8 cellular contexts compared by ENCODE assay signal in genomic region chr4:163544407-163545038, GRCh38. TPM values are rescaled to one million over a fixed set of nuclear protein-coding genes. Genes with fewer than 3 reads are reported as not detected.
A peak's percentile ranks its signal among the peaks of the same experiment; 100 is the strongest.
DNase-seq lines count a peak whose midpoint lies in the region; ATAC-seq and TF ChIP-seq lines count a peak whose summit lies in the region.

No MANE protein-coding gene starts in this region.

- no peak overlapping the region for H3K27ac ChIP-seq in PC-9
- no peak overlapping the region for H3K27ac ChIP-seq in foreskin keratinocyte
- no peak overlapping the region for H3K27ac ChIP-seq in trophoblast cell (ENCODE audit: low read depth, low read length)
- H3K27ac ChIP-seq in upper lobe of left lung: no peak overlapping the region

- no peak overlapping the region for H4K12ac ChIP-seq in trophoblast cell (ENCODE audit: low read depth, low read length)

- no peaks in the 10 kb centered on the region for H3K27me3 Mint-ChIP-seq in Calu3 (ENCODE audit: unreplicated experiment)
- H3K27me3 Mint-ChIP-seq in activated T-helper 1 cell treated with anti-CD3 and anti-CD28 coated beads, Interleukin-12 subunit alpha, Interleukin-12 subunit beta, Interleukin-2, Interleukin-4 antibody, amounts not matched to agents 30 ng/mL and 10 ng/mL and 1 ng/mL, durations not matched to agents 14 hours and 24 hours and 36 hours (ENCODE audit: insufficient read depth): no peaks in the 10 kb centered on the region

- no peak for TF ChIP-seq POLR2A in upper lobe of left lung (IDR thresholded peaks at IDR 0.05)

- H3K4me3 Mint-ChIP-seq in Calu3 (ENCODE audit: low read depth, unreplicated experiment): no peak overlapping the region
- no peak overlapping the region for H3K4me3 Mint-ChIP-seq in activated T-helper 1 cell treated with anti-CD3 and anti-CD28 coated beads, Interleukin-12 subunit alpha, Interleukin-12 subunit beta, Interleukin-2, Interleukin-4 antibody, amounts not matched to agents 30 ng/mL and 10 ng/mL and 1 ng/mL, durations not matched to agents 14 hours and 24 hours and 36 hours

- peak overlapping the region; percentile 81 for H3K4me2 ChIP-seq in PC-9
- H3K4me2 ChIP-seq in trophoblast cell (ENCODE audit: low read length): peak overlapping the region; percentile 51

- no peak overlapping the region for H3K18ac ChIP-seq in trophoblast cell (ENCODE audit: low read length)

- no peaks in the 10 kb centered on the region for H3K79me1 ChIP-seq in trophoblast cell (ENCODE audit: low read length)

- no peak overlapping the region for H2AK5ac ChIP-seq in trophoblast cell (ENCODE audit: low read length)

- no TSS peak for BruUV-seq in Calu3 (replicated peaks; lab: Mats Ljungman, UMichigan)
- no TSS peak for BruUV-seq in PC-9 (replicated peaks; lab: Mats Ljungman, UMichigan)

- H2BK5ac ChIP-seq in trophoblast cell (ENCODE audit: low read depth, low read length, poor library complexity): no peak overlapping the region

- intact Hi-C loops in Calu3 (cut with micrococcal nuclease; ENCODE audit: unreplicated experiment): loop anchor here (1.0 to 10.0 kb wide), 4 partner anchors 47 to 380 kb away; partner anchors contain the start of genes NAF1 and NPY1R
- intact Hi-C loops in PC-9 (cut with micrococcal nuclease; ENCODE audit: unreplicated experiment): loop anchor here (1.0 to 10.0 kb wide), 4 partner anchors 59 to 1047 kb away; partner anchors contain the start of gene NAF1
- intact Hi-C loops in activated T-helper 1 cell treated with anti-CD3 and anti-CD28 coated beads, Interleukin-12 subunit alpha, Interleukin-12 subunit beta, Interleukin-2, Interleukin-4 antibody, amounts not matched to agents 30 ng/mL and 10 ng/mL and 1 ng/mL, durations not matched to agents 14 hours and 24 hours and 36 hours (cut with micrococcal nuclease): loop anchor here (1.0 to 10.0 kb wide), 6 partner anchors 18 to 650 kb away; no protein-coding TSS in a partner anchor

- no peak overlapping the region for H3K23ac ChIP-seq in trophoblast cell (ENCODE audit: low read length)

- H3F3A ChIP-seq in PC-9 (ENCODE audit: insufficient read depth, low read depth): no peaks in the 10 kb centered on the region

- H3K14ac ChIP-seq in trophoblast cell (ENCODE audit: low read length): no peak overlapping the region

- H2AFZ ChIP-seq in PC-9 (0 out of 2 replicates have a peak overlapping the region, but pooled peaks have one; percentile 55), trophoblast cell (ENCODE audit: insufficient read depth, low read length, poor library complexity) (no peak overlapping the region)

- H3K4me1 Mint-ChIP-seq in Calu3 (ENCODE audit: low read depth, unreplicated experiment): no peaks in the 10 kb centered on the region
- no peaks in the 10 kb centered on the region for H3K4me1 Mint-ChIP-seq in activated T-helper 1 cell treated with anti-CD3 and anti-CD28 coated beads, Interleukin-12 subunit alpha, Interleukin-12 subunit beta, Interleukin-2, Interleukin-4 antibody, amounts not matched to agents 30 ng/mL and 10 ng/mL and 1 ng/mL, durations not matched to agents 14 hours and 24 hours and 36 hours (ENCODE audit: low read depth)

- no peaks in the 10 kb centered on the region for H3K36me3 Mint-ChIP-seq in Calu3 (ENCODE audit: insufficient read depth, unreplicated experiment)
- no peaks in the 10 kb centered on the region for H3K36me3 Mint-ChIP-seq in activated T-helper 1 cell treated with anti-CD3 and anti-CD28 coated beads, Interleukin-12 subunit alpha, Interleukin-12 subunit beta, Interleukin-2, Interleukin-4 antibody, amounts not matched to agents 30 ng/mL and 10 ng/mL and 1 ng/mL, durations not matched to agents 14 hours and 24 hours and 36 hours (ENCODE audit: low read depth)

- H3K4ac ChIP-seq in trophoblast cell (ENCODE audit: low read depth, low read length): no peak overlapping the region

- peak overlapping the region; percentile 46; the same call in 1 of the 2 replicates for H3K4me3 ChIP-seq in PC-9
- no peak overlapping the region for H3K4me3 ChIP-seq in trophoblast cell (ENCODE audit: low read depth, low read length)
- H3K4me3 ChIP-seq in upper lobe of left lung: peak overlapping the region in 2 of 4 donors; percentile 29 to 38

- no peaks in the 10 kb centered on the region for H3K36me3 ChIP-seq in PC-9 (ENCODE audit: low read depth)
- H3K36me3 ChIP-seq in trophoblast cell (ENCODE audit: control insufficient read depth in 1 of 2, insufficient read depth in 2 of 2, low read length in 2 of 2): no peaks in the 10 kb centered on the region
- no peaks in the 10 kb centered on the region for H3K36me3 ChIP-seq in upper lobe of left lung

- H2BK120ac ChIP-seq in trophoblast cell (ENCODE audit: insufficient read depth, low read length, poor library complexity): no peak overlapping the region

- H4K8ac ChIP-seq in trophoblast cell (ENCODE audit: low read depth, low read length): no peak overlapping the region

- no peaks in the 10 kb centered on the region for H3K9me2 ChIP-seq in PC-9 (ENCODE audit: insufficient read depth)

- H3K27me3 ChIP-seq in PC-9 (ENCODE audit: insufficient read depth, low read depth) (no peaks in the 10 kb centered on the region), foreskin keratinocyte (no peaks in the 10 kb centered on the region), trophoblast cell (ENCODE audit: insufficient read depth, low read length) (no peaks in the 10 kb centered on the region), upper lobe of left lung (no peaks in the 10 kb centered on the region)

- no peaks in the 10 kb centered on the region for H4K20me1 ChIP-seq in PC-9 (ENCODE audit: insufficient read depth)

- TF ChIP-seq EP300 in upper lobe of left lung (IDR thresholded peaks at IDR 0.05): no peak

- no peak overlapping the region for H2BK12ac ChIP-seq in trophoblast cell (ENCODE audit: low read length)

- no CpG with 5 or more reads among the region's 12 CpGs for WGBS in trophoblast cell (ENCODE audit: extremely low coverage, insufficient coverage, insufficient read length)
- WGBS in upper lobe of left lung, 2 donors: 3 to 5% methylated on average over 12 of the region's 12 CpGs

- H3K27ac Mint-ChIP-seq in Calu3 (ENCODE audit: unreplicated experiment): no peak overlapping the region
- H3K27ac Mint-ChIP-seq in activated T-helper 1 cell treated with anti-CD3 and anti-CD28 coated beads, Interleukin-12 subunit alpha, Interleukin-12 subunit beta, Interleukin-2, Interleukin-4 antibody, amounts not matched to agents 30 ng/mL and 10 ng/mL and 1 ng/mL, durations not matched to agents 14 hours and 24 hours and 36 hours: no peak overlapping the region

- CTCF ChIA-PET in Calu3 (lab: Charles Lee) (no interaction called here), PC-9 (lab: Charles Lee) (no interaction called here)

- H3K79me2 ChIP-seq in PC-9 (ENCODE audit: low read depth) (no peaks in the 10 kb centered on the region), trophoblast cell (ENCODE audit: control insufficient read depth, insufficient read depth, low read length, poor library complexity) (no peaks in the 10 kb centered on the region)

- POLR2A ChIA-PET in PC-9 (lab: Charles Lee; ENCODE audit: unreplicated experiment): no interaction called here

- no peaks in the 10 kb centered on the region for H3K4me1 ChIP-seq in PC-9 (replicated peaks; ENCODE audit: insufficient read depth)
- peaks cover 25% of the 10 kb centered on the region for H3K4me1 ChIP-seq in foreskin keratinocyte
- H3K4me1 ChIP-seq in trophoblast cell (ENCODE audit: control insufficient read depth in 1 of 2, insufficient read depth in 2 of 2, low read length in 2 of 2): peaks cover 2% of the 10 kb centered on the region in 2 experiments
- H3K4me1 ChIP-seq in upper lobe of left lung: peaks cover 0 to 6% (median 3%) of the 10 kb centered on the region in 4 donors

- ATAC-seq in GM19452 (IDR thresholded peaks at IDR 0.05; ENCODE audit: unreplicated experiment) (peak; percentile 85), HG03520 (IDR thresholded peaks at IDR 0.05; ENCODE audit: unreplicated experiment) (peak; percentile 82), foreskin keratinocyte (peak; percentile 22), upper lobe of left lung (ENCODE audit: low FRiP score in 2 of 2) (peak; percentile 78 to 91)

- DNase-seq in Calu3 (peak; percentile 56), PC-9 (peak in 1 of 2 experiments; percentile 28), foreskin keratinocyte (no peak), trophoblast cell (peak; percentile 24 to 74), upper lobe of left lung (peak; percentile 57 to 77)
- DNase-seq in activated T-helper 1 cell treated with anti-CD3 and anti-CD28 coated beads, Interleukin-12 subunit alpha, Interleukin-12 subunit beta, Interleukin-2, Interleukin-4 antibody, amounts not matched to agents 30 ng/mL and 10 ng/mL and 1 ng/mL, durations not matched to agents 14 hours and 24 hours and 36 hours (ENCODE audit: low spot score): peak; percentile 26

- no peaks in the 10 kb centered on the region for H3K9me3 ChIP-seq in PC-9 (ENCODE audit: insufficient read depth, low read depth)
- H3K9me3 ChIP-seq in trophoblast cell (ENCODE audit: insufficient read depth, low read depth, low read length): no peaks in the 10 kb centered on the region
- H3K9me3 ChIP-seq in upper lobe of left lung: no peaks in the 10 kb centered on the region

- H3K9ac ChIP-seq in trophoblast cell (ENCODE audit: low read length): no peak overlapping the region

- no peaks in the 10 kb centered on the region for H3K9me3 Mint-ChIP-seq in Calu3 (ENCODE audit: low read depth, unreplicated experiment)
- H3K9me3 Mint-ChIP-seq in activated T-helper 1 cell treated with anti-CD3 and anti-CD28 coated beads, Interleukin-12 subunit alpha, Interleukin-12 subunit beta, Interleukin-2, Interleukin-4 antibody, amounts not matched to agents 30 ng/mL and 10 ng/mL and 1 ng/mL, durations not matched to agents 14 hours and 24 hours and 36 hours: no peaks in the 10 kb centered on the region

- TF ChIP-seq CTCF in Calu3 (IDR thresholded peaks at IDR 0.05; ENCODE audit: unreplicated experiment): peak; percentile 74
- TF ChIP-seq CTCF in PC-9 (conservative IDR thresholded peaks at IDR 0.05): peak; percentile 84
- peak; percentile 81 for TF ChIP-seq CTCF in foreskin keratinocyte (conservative IDR thresholded peaks at IDR 0.05)
- TF ChIP-seq CTCF in upper lobe of left lung (IDR thresholded peaks at IDR 0.05): peak; percentile 54 to 84 (median 69)

- no peak overlapping the region for H4K91ac ChIP-seq in trophoblast cell (ENCODE audit: low read depth, low read length)

RNA-seq across cellular contexts. Expression of gene TMA16, which starts 50.0 kb away (rescaled TPM):
- total RNA-seq in Calu3 (2022) (34.5 and 44.1 TPM in 2 replicates), PC-9 (2021) (34.5 and 36.8 TPM in 2 replicates), foreskin keratinocyte (29.6 and 34.2 TPM in 2 replicates), upper lobe of left lung (10 to 100 TPM; 11.3 to 25.2 (median 17.7) TPM)
- total RNA-seq in activated T-helper 1 cell treated with anti-CD3 and anti-CD28 coated beads, Interleukin-12 subunit alpha, Interleukin-12 subunit beta, Interleukin-2, Interleukin-4 antibody, amounts not matched to agents 30 ng/mL and 10 ng/mL and 1 ng/mL, durations not matched to agents 14 hours and 24 hours and 36 hours: 76.3 and 80.8 TPM in 2 replicates
- polyA plus RNA-seq in foreskin keratinocyte: 24.2 and 29.6 TPM in 2 replicates
- polyA plus RNA-seq in trophoblast cell (2013): 28.0 and 29.8 TPM in 2 replicates

Comparison
In these comparisons a context has a peak if more than half of its experiments do, and no peak if none do; other contexts are left out.
1. DNase-seq: peak in Calu3 (single experiment), activated T-helper 1 cell treated with anti-CD3 and anti-CD28 coated beads, Interleukin-12 subunit alpha, Interleukin-12 subunit beta, Interleukin-2, Interleukin-4 antibody, amounts not matched to agents 30 ng/mL and 10 ng/mL and 1 ng/mL, durations not matched to agents 14 hours and 24 hours and 36 hours (single experiment), trophoblast cell (2 of 2) and upper lobe of left lung (2 of 2); none in foreskin keratinocyte (0 of 2).
2. ATAC-seq: peak in every context shown above with its lines; median percentile 85 in GM19452; 84 in upper lobe of left lung; 82 in HG03520; 22 in foreskin keratinocyte.
3. Peak in every context shown above with its lines, with median percentiles within 50 percentile points of each other: CTCF ChIP-seq.